27 cellular contexts compared by ENCODE assay signal in genomic region chr7:10734595-10734994, GRCh38.
"Had no signal": no experiment of that assay in that cellular context is flagged by ENCODE, and none has a peak within 500 bp of the region (broad histone marks: within the 10 kb centered on the region; RNA-seq: fewer than 3 reads in every experiment).

No MANE protein-coding gene starts in this region.

- DNase-seq: stimulated activated CD4-positive, alpha-beta T cell treated with anti-CD3 and anti-CD28 coated beads, Interleukin-2, amount 100 ng/mL, for 48 hours; stimulated activated CD4-positive, alpha-beta T cell treated with anti-CD3 and anti-CD28 coated beads, Interleukin-4, amount 100 ng/mL, for 1 hour; stimulated activated CD4-positive, alpha-beta T cell treated with anti-CD3 and anti-CD28 coated beads, Interleukin-4, amount 100 ng/mL, for 24 hours; stimulated activated CD4-positive, alpha-beta T cell treated with anti-CD3 and anti-CD28 coated beads, Interleukin-4, amount 100 ng/mL, for 4 hours; stimulated activated CD8-positive, alpha-beta memory T cell treated with anti-CD3 and anti-CD28 coated beads, Interleukin-4, amount 100 ng/mL, for 48 hours; stimulated activated naive B cell treated with anti-CD40 and anti-IgM and Interleukin-4, amounts not matched to agents 10 μg/mL and 1 μg/mL and 100 μg/mL, for 72 hours; stimulated activated naive CD4-positive, alpha-beta T cell; stimulated activated naive CD4-positive, alpha-beta T cell treated with Interleukin-2 at 50 U/mL for 16 hours; stimulated activated naive CD8-positive, alpha-beta T cell treated with anti-CD3 and anti-CD28 coated beads, Interleukin-15, amount 100 ng/mL, for 72 hours; stimulated activated naive CD8-positive, alpha-beta T cell treated with anti-CD3 and anti-CD28 coated beads, Interleukin-15, Interleukin-2, amounts not matched to agents 100 U/mL and 50 U/mL, for 24 hours; stomach; substantia nigra; testis; thyroid gland; tibial artery; transverse colon; trophoblast cell; upper lobe of left lung; upper lobe of right lung; uterus had no signal

- H3K36me3 ChIP-seq: stomach, suprapubic skin, thoracic aorta, thyroid gland, tibial artery, tibial nerve, transverse colon, upper lobe of left lung, upper lobe of right lung, uterus, vagina had no signal

- H3K4me3 ChIP-seq: stomach, suprapubic skin, testis, thoracic aorta, thyroid gland, tibial artery, tibial nerve, transverse colon, upper lobe of left lung, upper lobe of right lung, uterus, vagina had no signal

- H3K9me3 ChIP-seq: stomach, suprapubic skin, testis, thoracic aorta, thyroid gland, tibial artery, tibial nerve, transverse colon, upper lobe of left lung, upper lobe of right lung, uterus, vagina had no signal

- ATAC-seq: stimulated activated effector memory CD8-positive, alpha-beta T cell treated with anti-CD3 and anti-CD28 coated beads, Interleukin-12 subunit alpha, Interleukin-12 subunit beta, amount 100 ng/mL, for 72 hours; stimulated activated memory B cell treated with anti-CD40 and anti-IgM and Interleukin-4, amounts not matched to agents 10 μg/mL and 1 μg/mL and 100 μg/mL, for 72 hours; stimulated activated naive B cell treated with anti-CD40 and anti-IgM and Interleukin-4, amounts not matched to agents 10 μg/mL and 1 μg/mL and 100 μg/mL, for 72 hours; stimulated activated naive CD8-positive, alpha-beta T cell treated with anti-CD3 and anti-CD28 coated beads, Interleukin-15, amount 100 ng/mL, for 72 hours; stimulated activated naive CD8-positive, alpha-beta T cell treated with anti-CD3 and anti-CD28 coated beads, Interleukin-15, Interleukin-2, amounts not matched to agents 100 U/mL and 50 U/mL, for 24 hours; upper lobe of right lung had no signal

- FAIRE-seq: urothelium cell line had no signal

- H3K4me1 ChIP-seq: stomach, suprapubic skin, testis, thyroid gland, tibial artery, tibial nerve, transverse colon, upper lobe of left lung, upper lobe of right lung, uterus, vagina had no signal

- H3K27me3 ChIP-seq: stomach, suprapubic skin, testis, thyroid gland, tibial artery, tibial nerve, transverse colon, upper lobe of left lung, upper lobe of right lung, uterus, vagina had no signal

- H3K27ac ChIP-seq: stomach, suprapubic skin, testis, thoracic aorta, thyroid gland, tibial artery, tibial nerve, transverse colon, upper lobe of left lung, upper lobe of right lung, uterus, vagina had no signal
